ENCODE assay signal across 11 cellular contexts in genomic region chr1:99851850-99852454, GRCh38. TPM values are rescaled to one million over a fixed set of nuclear protein-coding genes. Genes with fewer than 3 reads are reported as not detected.
DNase-seq lines count a peak whose midpoint lies in the region; ATAC-seq and TF ChIP-seq lines count a peak whose summit lies in the region.
"Had no signal": no experiment of that assay in that cellular context is flagged by ENCODE, and none has a peak within 500 bp of the region (broad histone marks: within the 10 kb centered on the region; RNA-seq: fewer than 3 reads in every experiment).

No MANE protein-coding gene starts in this region.

- no peaks in the 10 kb centered on the region for H3K27me3 Mint-ChIP-seq in activated CD4-positive, alpha-beta T cell treated with anti-CD3 and anti-CD28 coated beads for 36 hours

- no peak overlapping the region for H2AFZ ChIP-seq in OCI-LY7 (ENCODE audit: low read length)

- H3K4me1 Mint-ChIP-seq in activated CD4-positive, alpha-beta T cell treated with anti-CD3 and anti-CD28 coated beads for 36 hours: peaks cover 35% of the 10 kb centered on the region

- H3K27ac Mint-ChIP-seq in activated CD4-positive, alpha-beta T cell treated with anti-CD3 and anti-CD28 coated beads for 36 hours: no peak overlapping the region

- TF ChIP-seq POLR2A in sigmoid colon (IDR thresholded peaks at IDR 0.05): no peak
- no peak for TF ChIP-seq POLR2A in testis (IDR thresholded peaks at IDR 0.05)

- 92 to 97% methylated on average over 4 of the region's 4 CpGs for WGBS in sigmoid colon, 2 donors
- WGBS in testis, 2 donors: 83 to 87% methylated on average over 4 of the region's 4 CpGs

- no peaks in the 10 kb centered on the region for H3K27me3 ChIP-seq in sigmoid colon
- no peaks in the 10 kb centered on the region for H3K27me3 ChIP-seq in testis

- intact Hi-C loops in activated CD4-positive, alpha-beta T cell treated with anti-CD3 and anti-CD28 coated beads for 36 hours (cut with DNase I, micrococcal nuclease): loop anchor here (2.0 to 5.0 kb wide), 5 partner anchors 187 to 501 kb away; partner anchors contain the start of genes CDC14A (in 1 of the 2), DBT (in 1 of the 2), RTCA (in 1 of the 2) and SASS6 (in 1 of the 2)
- intact Hi-C loops in OCI-LY7 (cut with micrococcal nuclease; ENCODE audit: unreplicated experiment) (loop anchor here (2.0 kb wide), 1 partner anchor 501 kb away; the partner anchor contains the start of gene CDC14A), sigmoid colon (cut with DNase I) (no loop called here), testis (cut with DNase I; ENCODE audit: low total_unique reads) (no loop called here)

- H3K4me3 Mint-ChIP-seq in activated CD4-positive, alpha-beta T cell treated with anti-CD3 and anti-CD28 coated beads for 36 hours: peak overlapping the region; percentile 5

- no peak for TF ChIP-seq EP300 in sigmoid colon (IDR thresholded peaks at IDR 0.05)

- no peaks in the 10 kb centered on the region for H3K9me3 Mint-ChIP-seq in activated CD4-positive, alpha-beta T cell treated with anti-CD3 and anti-CD28 coated beads for 36 hours (ENCODE audit: low read depth)

- peaks cover 26% of the 10 kb centered on the region for H3K36me3 Mint-ChIP-seq in activated CD4-positive, alpha-beta T cell treated with anti-CD3 and anti-CD28 coated beads for 36 hours (ENCODE audit: low read depth)

- H3K9me3 ChIP-seq in OCI-LY7 (ENCODE audit: low read length): no peaks in the 10 kb centered on the region
- H3K9me3 ChIP-seq in sigmoid colon: no peaks in the 10 kb centered on the region
- H3K9me3 ChIP-seq in testis: no peaks in the 10 kb centered on the region

- TF ChIP-seq CTCF in OCI-LY7 (conservative IDR thresholded peaks at IDR 0.05; ENCODE audit: low read length) (no peak), fibroblast of the aortic adventitia (IDR thresholded peaks at IDR 0.05; ENCODE audit: insufficient read depth, low read length) (no peak), sigmoid colon (IDR thresholded peaks at IDR 0.05) (no peak), testis (IDR thresholded peaks at IDR 0.05) (no peak)

- H3K79me2 ChIP-seq in OCI-LY7 (ENCODE audit: insufficient read depth, low read depth, low read length): peaks cover 20% of the 10 kb centered on the region; the same call in 1 of the 2 replicates

- H3K27ac ChIP-seq in OCI-LY7 (ENCODE audit: low read depth, low read length, poor library complexity, severe bottlenecking) (no peak overlapping the region), sigmoid colon (peak overlapping the region in 3 of 4 donors; percentile 14 to 91 (median 15)), testis (no peak overlapping the region)

- H3K4me3 ChIP-seq in OCI-LY7 (ENCODE audit: low read depth, low read length, poor library complexity, severe bottlenecking): peak overlapping the region; percentile 81
- peak overlapping the region; percentile 1 for H3K4me3 ChIP-seq in fibroblast of the aortic adventitia (ENCODE audit: low read depth, low read length)
- peak overlapping the region in 2 of 4 donors; percentile 74 to 84 for H3K4me3 ChIP-seq in sigmoid colon
- H3K4me3 ChIP-seq in testis: no peak overlapping the region

- BruUV-seq in OCI-LY7 (replicated peaks; lab: Mats Ljungman, UMichigan): no TSS peak

- no peak for DNase-seq in activated CD4-positive, alpha-beta T cell treated with anti-CD3 and anti-CD28 coated beads for 36 hours
- DNase-seq in activated CD4-positive, alpha-beta T cell treated with anti-CD3 and anti-CD28 coated beads, Interleukin-2, amount 50 U/mL, for 1 hour: no peak
- no peak for DNase-seq in OCI-LY7 (ENCODE audit: low spot score)
- peak; percentile 57 for DNase-seq in fibroblast of the aortic adventitia (ENCODE audit: low read depth)
- no peak for DNase-seq in sigmoid colon
- DNase-seq in testis: no peak
- DNase-seq in activated effector memory CD4-positive, alpha-beta T cell treated with Interleukin-2 at 50 U/mL for 16 hours: no peak
- DNase-seq: MV-4-11; stimulated activated CD4-positive, alpha-beta T cell treated with anti-CD3 and anti-CD28 coated beads, Interleukin-1b, Interleukin-23, amount 100 ng/mL, for 48 hours; substantia nigra had no signal

- no peaks in the 10 kb centered on the region; the same call in 1 of the 2 replicates for H4K20me1 ChIP-seq in OCI-LY7 (ENCODE audit: insufficient read depth, low read length)

- H3K36me3 ChIP-seq in OCI-LY7 (ENCODE audit: insufficient read depth, low read length): peaks cover 26% of the 10 kb centered on the region
- H3K36me3 ChIP-seq in sigmoid colon: peaks cover 0 to 9% (median 0%) of the 10 kb centered on the region in 4 donors
- no peaks in the 10 kb centered on the region for H3K36me3 ChIP-seq in testis (ENCODE audit: low read depth, missing control alignments)

- peak overlapping the region; percentile 91 for H3K4me2 ChIP-seq in OCI-LY7 (ENCODE audit: low read length)

- POLR2A ChIA-PET in activated CD4-positive, alpha-beta T cell treated with anti-CD3 and anti-CD28 coated beads for 36 hours (lab: Charles Lee): no interaction called here
- POLR2A ChIA-PET in OCI-LY7 (lab: Charles Lee): interaction anchor here (0.6 to 1.3 kb wide), 7 partner anchors 9 to 604 kb away, joined by 3 to 5 read pairs (median 4); partner anchors contain the start of gene SLC35A3

- CTCF ChIA-PET in activated CD4-positive, alpha-beta T cell treated with anti-CD3 and anti-CD28 coated beads for 36 hours (lab: Charles Lee): interaction anchor here (0.6 to 1.1 kb wide), 2 partner anchors 9 to 65 kb away, joined by 5 to 6 read pairs; no protein-coding TSS in a partner anchor
- CTCF ChIA-PET in OCI-LY7 (lab: Charles Lee; ENCODE audit: unreplicated experiment): no interaction called here

- H3K4me1 ChIP-seq in OCI-LY7 (ENCODE audit: insufficient read depth, low read length, poor library complexity, severe bottlenecking) (peaks cover 30% of the 10 kb centered on the region), sigmoid colon (peaks cover 0 to 40% (median 8%) of the 10 kb centered on the region in 4 donors), testis (no peaks in the 10 kb centered on the region)

- ATAC-seq in activated CD4-positive, alpha-beta T cell treated with anti-CD3 and anti-CD28 coated beads for 36 hours: no peak
- no peak for ATAC-seq in GM21717 (IDR thresholded peaks at IDR 0.05; ENCODE audit: unreplicated experiment)

- H3K9me2 ChIP-seq in OCI-LY7 (ENCODE audit: insufficient read depth, low read length): no peaks in the 10 kb centered on the region

RNA-seq across cellular contexts. Expression of gene AGL, which starts 1.8 kb away (rescaled TPM):
- total RNA-seq in activated CD4-positive, alpha-beta T cell treated with anti-CD3 and anti-CD28 coated beads for 36 hours: 10 to 100 TPM; 14.6 to 18.3 TPM
- total RNA-seq in OCI-LY7 (2014; rRNA removed; shearing (Covaris generic)): 11.6 and 12.2 TPM in 2 replicates
- total RNA-seq in OCI-LY7 (2022): 20.6 and 22.5 TPM in 2 replicates
- 17.3 and 19.1 TPM in 2 replicates for total RNA-seq in fibroblast of the aortic adventitia (ENCODE audit: low replicate concordance)
- 10 to 100 TPM; 28.3 to 34.3 (median 32.5) TPM for total RNA-seq in sigmoid colon
- polyA plus RNA-seq in sigmoid colon: 1 to 10 TPM; 5.4 to 8.4 (median 6.5) TPM
- total RNA-seq in testis: 10 to 100 TPM; 16.7 to 19.6 TPM
- 7.1 TPM for polyA plus RNA-seq in testis (ENCODE audit: insufficient read depth, low read depth, low replicate concordance)

Comparison
In these comparisons a context has a peak if more than half of its experiments do, and no peak if none do; other contexts are left out.
1. H3K27ac ChIP-seq: peak in sigmoid colon (3 of 4); none in OCI-LY7 (single experiment) and testis (0 of 2).
2. H3K4me3 ChIP-seq: peak in OCI-LY7 (single experiment) and fibroblast of the aortic adventitia (single experiment); none in testis (0 of 2).
3. intact Hi-C loops: an anchor here in activated CD4-positive, alpha-beta T cell treated with anti-CD3 and anti-CD28 coated beads for 36 hours (2.0 to 5.0 kb wide) and OCI-LY7 (2.0 kb wide); none called in sigmoid colon and testis.